25 cellular contexts compared by ENCODE assay signal in genomic region chr7:45622058-45622457, GRCh38. TPM values are rescaled to one million over a fixed set of nuclear protein-coding genes. Genes with fewer than 3 reads are reported as not detected.
"Had no signal": no experiment of that assay in that cellular context is flagged by ENCODE, and none has a peak within 500 bp of the region (broad histone marks: within the 10 kb centered on the region; RNA-seq: fewer than 3 reads in every experiment).

No MANE protein-coding gene starts in this region.

- H3K27ac ChIP-seq: HL-60, PC-9, Peyer's patch, SJSA1, SK-N-MC had no signal

- H3K36me3 ChIP-seq: Peyer's patch, SJSA1 had no signal

- H3K9me3 ChIP-seq: SJSA1 had no signal

- H3K4me1 ChIP-seq: Peyer's patch, SJSA1 had no signal

- DNase-seq: KBM-7; MV-4-11; NCI-H1048; NCI-H1105; NCI-H1417; NCI-H1436 treated with DMSO at 0.1 percent for 48 hours; NCI-H1694; NCI-H1930; NCI-H2081; NCI-H2107; NCI-H226; NCI-H446; NCI-H510A; NCI-H524 treated with DMSO at 0.1 percent for 48 hours; NCI-H69; NCI-H774; NK-92 treated with Interleukin-12 subunit alpha and Interleukin-12 subunit beta, amount 100 ng/mL, for 24 hours; OCI-M1; PC-9; Peyer's patch; Right ventricle myocardium superior; SIG-M5 had no signal

- H3K27me3 ChIP-seq: Peyer's patch, SJSA1 had no signal

- H3K4me3 ChIP-seq: PC-9, Peyer's patch, SJSA1, SK-N-MC had no signal

RNA-seq across cellular contexts. Expression of gene ADCY1, which starts 47.9 kb away (rescaled TPM):
- total RNA-seq: PC-9 had no signal
